8 cellular contexts compared by ENCODE assay signal in the genomic region with DNA sequence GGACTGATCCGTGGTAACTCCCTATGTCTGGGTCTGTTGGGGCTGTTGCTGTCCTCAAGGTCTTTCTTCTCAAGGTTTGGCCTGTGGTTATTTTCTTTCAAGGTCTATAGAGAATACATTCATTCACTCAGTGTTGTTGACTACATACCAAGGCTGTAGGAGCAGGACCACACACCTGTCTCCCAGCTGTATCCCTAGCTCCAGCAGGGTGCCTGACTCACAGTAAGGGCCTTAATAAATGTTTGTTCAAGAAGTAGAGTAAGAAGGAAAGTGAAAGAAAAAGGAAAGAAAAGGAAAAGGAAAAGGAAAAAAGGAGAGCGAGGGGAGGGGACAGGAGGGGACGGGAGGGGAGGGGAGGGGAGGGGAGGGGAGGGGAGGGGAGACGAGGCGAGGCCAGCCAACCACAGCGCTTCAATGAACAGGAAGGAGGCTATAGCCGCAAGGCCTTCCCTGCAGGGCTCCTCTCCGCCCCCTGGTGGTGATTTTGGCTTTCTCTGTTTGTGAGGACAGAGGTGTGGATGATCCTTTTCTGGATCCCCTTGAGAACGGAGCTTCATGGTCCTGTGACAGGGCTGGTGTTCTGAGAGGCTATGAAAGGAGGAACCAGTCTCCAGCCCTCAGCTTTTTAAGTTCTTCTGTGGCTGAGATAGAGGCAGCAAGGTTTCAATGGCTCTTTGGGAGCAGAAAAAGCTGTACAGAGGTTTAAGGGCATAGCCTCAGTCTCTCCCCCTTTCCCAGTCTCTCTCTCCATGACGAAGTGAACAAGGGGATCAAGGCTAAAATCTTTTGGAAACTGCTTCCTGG. TPM values are rescaled to one million over a fixed set of nuclear protein-coding genes. Genes with fewer than 3 reads are reported as not detected.
A peak's percentile ranks its signal among the peaks of the same experiment; 100 is the strongest.
DNase-seq lines count a peak whose midpoint lies in the region; ATAC-seq and TF ChIP-seq lines count a peak whose summit lies in the region.

No MANE protein-coding gene starts in this region.

- H3K9ac ChIP-seq in MM.1S (ENCODE audit: low read length) = no peak overlapping the region

- TF ChIP-seq CTCF in GM10266 (IDR thresholded peaks at IDR 0.05; ENCODE audit: control insufficient read depth, insufficient read depth, low read depth, missing control alignments) (peak; percentile 40), MM.1S (IDR thresholded peaks at IDR 0.05; ENCODE audit: low read length) (peak; percentile 89), epithelial cell of proximal tubule (conservative IDR thresholded peaks at IDR 0.05; ENCODE audit: low read depth, low read length) (peak; percentile 67)

- ATAC-seq in HG03196 (IDR thresholded peaks at IDR 0.05; ENCODE audit: unreplicated experiment) (no peak), HG03457 (IDR thresholded peaks at IDR 0.05; ENCODE audit: unreplicated experiment) (no peak)

- no peaks in the 10 kb centered on the region for H3K27me3 ChIP-seq in MM.1S (replicated peaks; ENCODE audit: insufficient read depth, low read length)

- peak overlapping the region; percentile 63; the same call in 1 of the 2 replicates for H3K4me2 ChIP-seq in MM.1S (ENCODE audit: low read depth, low read length)

- no peaks in the 10 kb centered on the region for H3K79me2 ChIP-seq in MM.1S (ENCODE audit: low read length)

- peaks cover 5% of the 10 kb centered on the region; the same call in 1 of the 2 replicates for H3K4me1 ChIP-seq in MM.1S (ENCODE audit: low read length)

- peak overlapping the region; percentile 86 for H2AFZ ChIP-seq in MM.1S (ENCODE audit: low read length)

- H3F3A ChIP-seq in MM.1S (ENCODE audit: insufficient read depth, low read length) = no peaks in the 10 kb centered on the region; the same call in 1 of the 2 replicates

- DNase-seq in GM10266 (ENCODE audit: extremely low spot score) = peak; percentile 49
- peak; percentile 89 for DNase-seq in MM.1S
- peak; percentile 63 for DNase-seq in activated CD4-positive, alpha-beta T cell treated with anti-CD3 and anti-CD28 coated beads, Interleukin-2, amount 50 U/mL, for 1 hour
- no peak for DNase-seq in epithelial cell of proximal tubule (ENCODE audit: low read depth)
- DNase-seq in stimulated activated CD4-positive, alpha-beta T cell treated with anti-CD3 and anti-CD28 coated beads, Interleukin-1b, Interleukin-23, amount 100 ng/mL, for 4 hours (ENCODE audit: low read depth in 2 of 2) = peak; percentile 51 to 53
- no peak for DNase-seq in amniotic stem cell (lab: John Stamatoyannopoulos, UW)

- H3K9me2 ChIP-seq in MM.1S (replicated peaks; ENCODE audit: insufficient read depth, low read length) = no peaks in the 10 kb centered on the region

- H3K9me3 ChIP-seq in MM.1S (replicated peaks; ENCODE audit: insufficient read depth, low read length) = no peaks in the 10 kb centered on the region

- H3K36me3 ChIP-seq in MM.1S (replicated peaks; ENCODE audit: insufficient read depth, low read length) = no peaks in the 10 kb centered on the region

- H3K4me3 ChIP-seq in MM.1S (ENCODE audit: low read length) (peak overlapping the region; percentile 26; the same call in 1 of the 2 replicates), epithelial cell of proximal tubule (ENCODE audit: low read depth, low read length) (no peak overlapping the region)

- H3K27ac ChIP-seq in MM.1S (ENCODE audit: low read length) = no peak overlapping the region

- H4K20me1 ChIP-seq in MM.1S (ENCODE audit: insufficient read depth, low read length) = no peaks in the 10 kb centered on the region

RNA-seq across cellular contexts. Expression of a gene that starts 30.6 kb away (rescaled TPM):
- total RNA-seq in epithelial cell of proximal tubule = not detected in 2 replicates

RNA-seq across cellular contexts. Expression of a gene that starts 34.3 kb away (rescaled TPM):
- 0.40 TPM in 1 of 2 replicates, not detected in the other for total RNA-seq in epithelial cell of proximal tubule

Comparison
In these comparisons a context has a peak if more than half of its experiments do, and no peak if none do; other contexts are left out.
1. DNase-seq: peak in GM10266 (single experiment), MM.1S (single experiment), activated CD4-positive, alpha-beta T cell treated with anti-CD3 and anti-CD28 coated beads, Interleukin-2, amount 50 U/mL, for 1 hour (single experiment) and stimulated activated CD4-positive, alpha-beta T cell treated with anti-CD3 and anti-CD28 coated beads, Interleukin-1b, Interleukin-23, amount 100 ng/mL, for 4 hours (2 of 2); none in epithelial cell of proximal tubule (single experiment) and amniotic stem cell (single experiment).
2. Peak in every context shown above with its lines, with median percentiles within 50 percentile points of each other: CTCF ChIP-seq.